In the genomic region with DNA sequence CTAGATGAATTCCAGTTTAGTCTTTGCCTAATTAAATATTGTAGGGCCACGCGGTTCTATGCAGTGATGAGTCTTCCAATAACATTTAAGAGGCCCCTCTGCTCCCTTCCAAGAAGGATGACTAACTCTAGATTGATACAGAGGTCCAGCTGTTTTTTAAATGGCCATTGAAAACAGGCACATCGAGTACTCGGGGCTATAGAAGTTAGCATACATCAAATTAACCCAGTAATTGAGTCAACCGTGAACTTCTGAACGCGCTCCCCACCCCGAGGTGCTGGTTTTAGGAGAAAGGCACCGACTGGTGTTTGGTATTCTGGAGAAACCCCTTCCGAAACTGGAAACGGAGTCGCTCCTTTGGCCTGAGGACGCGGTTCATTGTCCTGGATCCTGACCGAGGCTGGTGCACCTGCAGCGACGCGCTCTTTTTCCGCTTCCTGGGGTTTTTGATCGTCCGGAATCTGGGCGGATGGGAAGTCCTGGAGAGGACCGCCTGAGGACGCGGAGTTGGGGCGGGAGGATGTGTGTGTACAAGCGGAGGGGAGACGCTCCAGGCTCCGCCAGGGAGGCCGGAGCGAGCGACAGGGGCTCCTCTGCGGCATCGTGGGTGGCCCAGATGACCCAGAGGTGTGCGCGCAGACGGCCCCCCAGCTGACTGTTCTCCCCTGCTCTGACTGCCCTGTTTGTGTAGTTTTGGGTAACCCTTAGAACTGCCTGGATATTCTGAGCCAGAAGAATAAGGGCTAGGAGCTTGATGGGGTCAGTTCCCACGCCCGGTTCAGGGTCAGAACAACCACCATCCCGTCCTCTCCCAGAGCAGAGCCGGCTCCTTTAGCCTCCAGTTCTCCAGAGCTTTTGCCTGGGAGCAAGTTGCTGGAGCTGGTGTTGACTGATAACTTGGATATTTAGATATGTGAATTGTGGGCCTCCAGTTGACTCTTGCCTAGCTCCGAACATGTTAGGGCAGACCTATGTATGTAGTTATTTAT, we compare ENCODE assay signal across 8 cellular contexts.
DNase-seq lines count a peak whose midpoint lies in the region; ATAC-seq and TF ChIP-seq lines count a peak whose summit lies in the region.

No MANE protein-coding gene starts in this region.

- peak overlapping the region; percentile 85 for H3K4me3 Mint-ChIP-seq in activated T-cell treated with anti-CD3 and anti-CD28 coated beads, Interleukin-2, amount 50 U/mL, for 24 hours

- no peaks in the 10 kb centered on the region for H3K9me3 Mint-ChIP-seq in activated T-cell treated with anti-CD3 and anti-CD28 coated beads, Interleukin-2, amount 50 U/mL, for 24 hours

- in situ Hi-C loops in GM13976 (cut with MboI; ENCODE audit: low sequenced_read_pairs, unreplicated experiment): no loop called here

- peak overlapping the region; percentile 92 to 95 for H3K4me3 ChIP-seq in muscle layer of duodenum (ENCODE audit: low read depth in 1 of 2, low read length in 2 of 2)

- H3K27ac Mint-ChIP-seq in activated T-cell treated with anti-CD3 and anti-CD28 coated beads, Interleukin-2, amount 50 U/mL, for 24 hours: peak overlapping the region; percentile 85

- peaks cover 0 to 8% of the 10 kb centered on the region in 2 donors for H3K4me1 ChIP-seq in muscle layer of duodenum (ENCODE audit: control insufficient read depth in 1 of 2, insufficient read depth in 2 of 2, low read length in 2 of 2)

- no peaks in the 10 kb centered on the region for H3K27me3 ChIP-seq in muscle layer of duodenum (ENCODE audit: low read depth, low read length)

- peaks cover 20% of the 10 kb centered on the region for H3K4me1 Mint-ChIP-seq in activated T-cell treated with anti-CD3 and anti-CD28 coated beads, Interleukin-2, amount 50 U/mL, for 24 hours (ENCODE audit: low read depth)

- no peaks in the 10 kb centered on the region for H3K36me3 ChIP-seq in muscle layer of duodenum (ENCODE audit: control insufficient read depth in 1 of 2, insufficient read depth in 2 of 2, low read length in 2 of 2)

- H3K36me3 Mint-ChIP-seq in activated T-cell treated with anti-CD3 and anti-CD28 coated beads, Interleukin-2, amount 50 U/mL, for 24 hours (ENCODE audit: low read depth): peaks cover 2% of the 10 kb centered on the region

- peak overlapping the region; percentile 92 for H3K27ac ChIP-seq in muscle layer of duodenum (ENCODE audit: low read length)

- TF ChIP-seq CTCF in GM13976 (IDR thresholded peaks at IDR 0.05; ENCODE audit: borderline replicate concordance, control extremely low read depth, extremely low read depth, insufficient read depth, missing control alignments): no peak

- ATAC-seq in HG02798 (IDR thresholded peaks at IDR 0.05; ENCODE audit: poor library complexity, unreplicated experiment): peak; percentile 32
- ATAC-seq in stimulated activated naive CD8-positive, alpha-beta T cell treated with anti-CD3 and anti-CD28 coated beads, Interleukin-15, Interleukin-2, amounts not matched to agents 100 U/mL and 50 U/mL, for 24 hours: peak; percentile 41

- DNase-seq in GM13976 (ENCODE audit: low spot score) (peak; percentile 57), NCI-H2171 treated with DMSO at 0.1 percent for 48 hours (lab: John Stamatoyannopoulos, UW) (peak; percentile 17), fibroblast of gingiva (ENCODE audit: low read depth) (peak; percentile 23), 8988T (no peak)
- DNase-seq in activated T-cell treated with anti-CD3 and anti-CD28 coated beads, Interleukin-2, amount 50 U/mL, for 24 hours: peak; percentile 55
- DNase-seq in stimulated activated naive CD8-positive, alpha-beta T cell treated with anti-CD3 and anti-CD28 coated beads, Interleukin-15, Interleukin-2, amounts not matched to agents 100 U/mL and 50 U/mL, for 24 hours: peak; percentile 54

- H3K9me3 ChIP-seq in muscle layer of duodenum (ENCODE audit: control insufficient read depth in 1 of 2, low read length in 2 of 2): no peaks in the 10 kb centered on the region

- peaks cover 7% of the 10 kb centered on the region for H3K27me3 Mint-ChIP-seq in activated T-cell treated with anti-CD3 and anti-CD28 coated beads, Interleukin-2, amount 50 U/mL, for 24 hours
